In the genomic region with DNA sequence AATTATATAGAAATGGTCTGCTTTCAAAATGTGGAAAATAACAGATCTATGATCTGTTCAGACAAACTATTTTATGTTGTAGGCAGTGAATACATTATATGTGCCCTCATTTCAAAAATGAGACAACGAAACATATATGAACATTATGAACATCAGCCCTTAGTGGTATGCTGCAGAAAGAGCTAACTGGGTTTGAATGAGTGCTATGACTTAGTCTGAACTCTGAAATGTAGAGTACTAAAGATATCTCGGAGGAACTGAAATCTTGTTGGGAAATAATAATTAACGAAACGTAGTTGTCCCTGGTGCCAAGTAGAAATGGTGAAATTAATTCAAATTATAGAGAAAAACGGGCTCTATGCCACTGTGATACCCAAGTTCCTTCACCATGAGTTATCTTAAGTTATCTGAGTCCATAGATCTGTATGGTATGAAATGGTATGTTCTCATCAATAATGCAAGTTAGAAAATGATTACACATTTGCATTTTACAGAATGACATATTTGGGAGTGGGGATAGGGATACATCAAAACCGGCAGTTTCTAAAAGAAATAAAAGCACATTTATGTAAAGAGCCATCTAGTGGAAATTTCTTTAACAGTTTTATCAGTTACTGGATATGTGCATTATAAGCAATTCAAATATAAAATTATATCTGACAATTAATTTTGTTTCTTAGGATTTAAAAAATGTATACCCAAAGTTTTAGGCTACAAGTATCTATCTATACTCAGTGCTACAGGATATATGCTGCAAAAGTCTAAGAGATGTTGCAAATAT, we compare ENCODE assay signal across 1 cellular context.
TF ChIP-seq lines count a peak whose summit lies in the region.

No MANE protein-coding gene starts in this region.

TF ChIP-seq in GM12878, 131 proteins besides CTCF, POLR2A, EP300 and RAD21:
- no peak for TF ChIP-seq ZNF384 (IDR thresholded peaks at IDR 0.05; ENCODE audit: borderline replicate concordance, low read depth, low read length)
- no peak for TF ChIP-seq SMAD5 (IDR thresholded peaks at IDR 0.05; ENCODE audit: low read depth)
- no peak for TF ChIP-seq TCF3 (IDR thresholded peaks at IDR 0.05; ENCODE audit: borderline replicate concordance, insufficient read depth, low read depth, low read length)
- TF ChIP-seq CBX3 (IDR thresholded peaks at IDR 0.05; ENCODE audit: borderline replicate concordance, low read depth), result no peak
- no peak for TF ChIP-seq ZBED1 (IDR thresholded peaks at IDR 0.05; ENCODE audit: borderline replicate concordance)
- TF ChIP-seq, protein P1, sequence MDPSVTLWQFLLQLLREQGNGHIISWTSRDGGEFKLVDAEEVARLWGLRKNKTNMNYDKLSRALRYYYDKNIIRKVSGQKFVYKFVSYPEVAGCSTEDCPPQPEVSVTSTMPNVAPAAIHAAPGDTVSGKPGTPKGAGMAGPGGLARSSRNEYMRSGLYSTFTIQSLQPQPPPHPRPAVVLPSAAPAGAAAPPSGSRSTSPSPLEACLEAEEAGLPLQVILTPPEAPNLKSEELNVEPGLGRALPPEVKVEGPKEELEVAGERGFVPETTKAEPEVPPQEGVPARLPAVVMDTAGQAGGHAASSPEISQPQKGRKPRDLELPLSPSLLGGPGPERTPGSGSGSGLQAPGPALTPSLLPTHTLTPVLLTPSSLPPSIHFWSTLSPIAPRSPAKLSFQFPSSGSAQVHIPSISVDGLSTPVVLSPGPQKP (IDR thresholded peaks at IDR 0.05; ENCODE audit: low read depth, low read length), result no peak
- TF ChIP-seq, protein P2, sequence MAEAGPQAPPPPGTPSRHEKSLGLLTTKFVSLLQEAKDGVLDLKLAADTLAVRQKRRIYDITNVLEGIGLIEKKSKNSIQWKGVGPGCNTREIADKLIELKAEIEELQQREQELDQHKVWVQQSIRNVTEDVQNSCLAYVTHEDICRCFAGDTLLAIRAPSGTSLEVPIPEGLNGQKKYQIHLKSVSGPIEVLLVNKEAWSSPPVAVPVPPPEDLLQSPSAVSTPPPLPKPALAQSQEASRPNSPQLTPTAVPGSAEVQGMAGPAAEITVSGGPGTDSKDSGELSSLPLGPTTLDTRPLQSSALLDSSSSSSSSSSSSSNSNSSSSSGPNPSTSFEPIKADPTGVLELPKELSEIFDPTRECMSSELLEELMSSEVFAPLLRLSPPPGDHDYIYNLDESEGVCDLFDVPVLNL (IDR thresholded peaks at IDR 0.05; ENCODE audit: low read depth, low read length), result no peak
- TF ChIP-seq PML (IDR thresholded peaks at IDR 0.05; ENCODE audit: low read length), result no peak
- TF ChIP-seq BACH1 (IDR thresholded peaks at IDR 0.05; ENCODE audit: borderline replicate concordance), result no peak
- no peak for TF ChIP-seq STAT3 (IDR thresholded peaks at IDR 0.05; ENCODE audit: low read depth, low read length)
- TF ChIP-seq BCL3 (IDR thresholded peaks at IDR 0.05; ENCODE audit: borderline replicate concordance, insufficient read depth, low read depth, low read length, poor library complexity, severe bottlenecking), result no peak
- no peak for TF ChIP-seq ZNF274 (IDR thresholded peaks at IDR 0.05; ENCODE audit: insufficient read depth, insufficient read length)
- no peak for TF ChIP-seq EZH2 (IDR thresholded peaks at IDR 0.05; ENCODE audit: borderline replicate concordance, control insufficient read depth, low read depth, low read length)
- TF ChIP-seq CBX5 (IDR thresholded peaks at IDR 0.05; ENCODE audit: low read depth), result no peak
